In genomic region chr5:108623826-108624225, GRCh38 we compare ENCODE assay signal across 18 cellular contexts.
DNase-seq lines count a peak whose midpoint lies in the region; TF ChIP-seq lines count a peak whose summit lies in the region.
"Had no signal": no experiment of that assay in that cellular context is flagged by ENCODE, and none has a peak within 500 bp of the region (broad histone marks: within the 10 kb centered on the region; RNA-seq: fewer than 3 reads in every experiment).

No MANE protein-coding gene starts in this region.

- H3K4me2 ChIP-seq in smooth muscle cell (no peak overlapping the region), neural progenitor cell (no peak overlapping the region)
- H3K4me2 ChIP-seq: A549, BLaER1, KMS-11 had no signal

- intact Hi-C loops in stomach (cut with DNase I; ENCODE audit: low total_unique reads) = no loop called here

- no peaks in the 10 kb centered on the region for H3K27me3 Mint-ChIP-seq in neural progenitor cell (ENCODE audit: insufficient read depth, low read depth)

- H3F3A ChIP-seq in smooth muscle cell (ENCODE audit: low read depth) (no peaks in the 10 kb centered on the region), neural progenitor cell (ENCODE audit: low read depth) (no peaks in the 10 kb centered on the region)

- H3K27ac Mint-ChIP-seq in neural progenitor cell = no peak overlapping the region
- H3K27ac Mint-ChIP-seq: CD14-positive monocyte, HFFc6 had no signal

- TF ChIP-seq CTCF in smooth muscle cell (IDR thresholded peaks at IDR 0.05; ENCODE audit: borderline replicate concordance, insufficient read depth, poor library complexity, severe bottlenecking) = peak; percentile 5
- TF ChIP-seq CTCF in neural progenitor cell (IDR thresholded peaks at IDR 0.05) = no peak
- TF ChIP-seq CTCF in stomach (IDR thresholded peaks at IDR 0.05) = no peak

- H3K36me3 Mint-ChIP-seq in neural progenitor cell = no peaks in the 10 kb centered on the region
- H3K36me3 Mint-ChIP-seq: CD14-positive monocyte; CD4-positive, alpha-beta memory T cell had no signal

- no peak for TF ChIP-seq EP300 in stomach (IDR thresholded peaks at IDR 0.05)

- H3K36me3 ChIP-seq in smooth muscle cell (ENCODE audit: low read depth) (no peaks in the 10 kb centered on the region), neural progenitor cell (no peaks in the 10 kb centered on the region), stomach (no peaks in the 10 kb centered on the region)
- H3K36me3 ChIP-seq: BLaER1 had no signal

- no peaks in the 10 kb centered on the region for H3K27me3 ChIP-seq in smooth muscle cell (ENCODE audit: low read depth)
- no peaks in the 10 kb centered on the region for H3K27me3 ChIP-seq in neural progenitor cell
- H3K27me3 ChIP-seq in stomach = no peaks in the 10 kb centered on the region
- H3K27me3 ChIP-seq: BLaER1 had no signal

- H3K79me2 ChIP-seq in smooth muscle cell (ENCODE audit: low read depth) = no peaks in the 10 kb centered on the region
- no peaks in the 10 kb centered on the region for H3K79me2 ChIP-seq in neural progenitor cell (ENCODE audit: low read depth)

- DNase-seq in DMS53 (lab: John Stamatoyannopoulos, UW) (peak; percentile 23), DMS53 treated with DMSO at 0.1 percent for 48 hours (lab: John Stamatoyannopoulos, UW; ENCODE audit: unreplicated experiment) (no peak), kidney tubule cell (ENCODE audit: low spot score) (peak; percentile 4), smooth muscle cell (lab: John Stamatoyannopoulos, UW; ENCODE audit: unreplicated experiment) (no peak), neural progenitor cell (ENCODE audit: low spot score) (no peak), COLO829 (ENCODE audit: low spot score) (no peak), stomach (no peak)
- DNase-seq: CD4-positive, alpha-beta memory T cell; DMS 273 treated with DMSO at 0.1 percent for 48 hours; DMS79; GDM1; GM23248; HFFc6 had no signal

- no peaks in the 10 kb centered on the region for H3K4me1 ChIP-seq in smooth muscle cell (ENCODE audit: low read depth)
- H3K4me1 ChIP-seq in neural progenitor cell = no peaks in the 10 kb centered on the region
- H3K4me1 ChIP-seq in stomach = no peaks in the 10 kb centered on the region
- H3K4me1 ChIP-seq: A549, BLaER1 had no signal

- H3K4me1 Mint-ChIP-seq in neural progenitor cell = no peaks in the 10 kb centered on the region
- H3K4me1 Mint-ChIP-seq: CD14-positive monocyte; CD4-positive, alpha-beta memory T cell had no signal

- H3K4me3 ChIP-seq in smooth muscle cell (no peak overlapping the region), neural progenitor cell (no peak overlapping the region), stomach (no peak overlapping the region)
- H3K4me3 ChIP-seq: A549, BLaER1, GM23248 had no signal

- H3K27ac ChIP-seq in smooth muscle cell (ENCODE audit: low read depth) = peak overlapping the region; percentile 40
- H3K27ac ChIP-seq in neural progenitor cell = no peak overlapping the region
- H3K27ac ChIP-seq in stomach = no peak overlapping the region
- H3K27ac ChIP-seq: 22Rv1, A549, BLaER1, GM23248, KMS-11 had no signal

- H3K9ac ChIP-seq in smooth muscle cell (ENCODE audit: low read depth) (no peak overlapping the region), neural progenitor cell (no peak overlapping the region)
- H3K9ac ChIP-seq: BLaER1, GM23248, KMS-11 had no signal

- no peak overlapping the region for H3K4me3 Mint-ChIP-seq in neural progenitor cell
- H3K4me3 Mint-ChIP-seq: CD14-positive monocyte; CD4-positive, alpha-beta memory T cell; HFFc6 had no signal

- H3K9me3 Mint-ChIP-seq in neural progenitor cell = no peaks in the 10 kb centered on the region
- H3K9me3 Mint-ChIP-seq: CD4-positive, alpha-beta memory T cell; HFFc6 had no signal

- H4K20me1 ChIP-seq in smooth muscle cell (ENCODE audit: low read depth) (no peaks in the 10 kb centered on the region), neural progenitor cell (ENCODE audit: low read depth) (no peaks in the 10 kb centered on the region)
- H4K20me1 ChIP-seq: BLaER1 had no signal

- no peaks in the 10 kb centered on the region for H3K9me3 ChIP-seq in smooth muscle cell (replicated peaks; ENCODE audit: low read depth)
- H3K9me3 ChIP-seq in neural progenitor cell (ENCODE audit: low read depth) = no peaks in the 10 kb centered on the region
- no peaks in the 10 kb centered on the region for H3K9me3 ChIP-seq in stomach
- H3K9me3 ChIP-seq: A549, BLaER1 had no signal

- TF ChIP-seq POLR2A in stomach (IDR thresholded peaks at IDR 0.05) = no peak

- H2AFZ ChIP-seq in smooth muscle cell (ENCODE audit: low read depth) = no peak overlapping the region
- no peak overlapping the region for H2AFZ ChIP-seq in neural progenitor cell (replicated peaks)
- H2AFZ ChIP-seq: GM23248 had no signal

Comparison
In these comparisons a context has a peak if more than half of its experiments do, and no peak if none do; other contexts are left out.
1. DNase-seq: peak in DMS53 (single experiment) and kidney tubule cell (single experiment); none in DMS53 treated with DMSO at 0.1 percent for 48 hours (single experiment), smooth muscle cell (single experiment), neural progenitor cell (single experiment), COLO829 (single experiment) and stomach (single experiment).